ENCODE assay signal across 12 cellular contexts in genomic region chr17:12627177-12627629, GRCh38. TPM values are rescaled to one million over a fixed set of nuclear protein-coding genes. Genes with fewer than 3 reads are reported as not detected.
DNase-seq lines count a peak whose midpoint lies in the region; ATAC-seq, FAIRE-seq and TF ChIP-seq lines count a peak whose summit lies in the region.
"Had no signal": no experiment of that assay in that cellular context is flagged by ENCODE, and none has a peak within 500 bp of the region (broad histone marks: within the 10 kb centered on the region; RNA-seq: fewer than 3 reads in every experiment).

No MANE protein-coding gene starts in this region.

- H3K9me3 Mint-ChIP-seq in HFFc6 (no peaks in the 10 kb centered on the region), astrocyte (ENCODE audit: unreplicated experiment) (peaks cover 2% of the 10 kb centered on the region), CD14-positive monocyte (peaks cover 0 to 10% (median 3%) of the 10 kb centered on the region in 7 donors)

- H3K36me3 ChIP-seq in astrocyte (ENCODE audit: insufficient read depth, low read length) (no peaks in the 10 kb centered on the region), tibial artery (no peaks in the 10 kb centered on the region)

- peak; percentile 41 to 66 for ATAC-seq in right cardiac atrium
- ATAC-seq: left lobe of liver; stimulated activated naive CD8-positive, alpha-beta T cell treated with anti-CD3 and anti-CD28 coated beads, Interleukin-15, Interleukin-2, amounts not matched to agents 100 U/mL and 50 U/mL, for 24 hours had no signal

- H3K9me3 ChIP-seq in astrocyte (ENCODE audit: insufficient read depth, low read depth, low read length) (no peaks in the 10 kb centered on the region), right cardiac atrium (ENCODE audit: control insufficient read depth, low read length) (no peaks in the 10 kb centered on the region), tibial artery (no peaks in the 10 kb centered on the region)

- H3K4me3 ChIP-seq in astrocyte (ENCODE audit: insufficient read depth, low read depth, low read length) (peak overlapping the region; percentile 3), right cardiac atrium (ENCODE audit: low read length) (no peak overlapping the region), tibial artery (peak overlapping the region; percentile 33 to 38)

- peaks cover 15% of the 10 kb centered on the region for H3K4me1 ChIP-seq in astrocyte (ENCODE audit: insufficient read depth, low read length)
- H3K4me1 ChIP-seq in right cardiac atrium (ENCODE audit: control insufficient read depth, insufficient read depth, low read length) = no peaks in the 10 kb centered on the region
- peaks cover 0 to 57% (median 16%) of the 10 kb centered on the region in 4 donors for H3K4me1 ChIP-seq in tibial artery

- no peaks in the 10 kb centered on the region for H3K27me3 ChIP-seq in astrocyte (ENCODE audit: insufficient read depth, low read length)
- H3K27me3 ChIP-seq in right cardiac atrium (ENCODE audit: control insufficient read depth, insufficient read depth) = no peaks in the 10 kb centered on the region
- H3K27me3 ChIP-seq in tibial artery = no peaks in the 10 kb centered on the region

- 56% methylated on average over 8 of the region's 8 CpGs for WGBS in right cardiac atrium

- intact Hi-C loops in right cardiac atrium (cut with DNase I) = no loop called here
- intact Hi-C loops in tibial artery (cut with DNase I; ENCODE audit: low total_unique reads) = loop anchor here (5.0 kb wide), 2 partner anchors 45 to 75 kb away; no protein-coding TSS in a partner anchor
- intact Hi-C loops in CD14-positive monocyte (cut with micrococcal nuclease) = no loop called here

- peak; percentile 88 for FAIRE-seq in astrocyte (lab: Jason Lieb, UNC)

- H3K36me3 Mint-ChIP-seq in HFFc6 (ENCODE audit: low read depth) (no peaks in the 10 kb centered on the region), astrocyte (ENCODE audit: low read depth, unreplicated experiment) (no peaks in the 10 kb centered on the region), CD14-positive monocyte (no peaks in the 10 kb centered on the region)

- no peak overlapping the region for H2AFZ ChIP-seq in astrocyte (ENCODE audit: low read depth, low read length)

- peak overlapping the region; percentile 69 for H3K4me3 Mint-ChIP-seq in HFFc6
- H3K4me3 Mint-ChIP-seq in astrocyte (ENCODE audit: unreplicated experiment) = no peak overlapping the region
- H3K4me3 Mint-ChIP-seq in CD14-positive monocyte = no peak overlapping the region
- H3K4me3 Mint-ChIP-seq: dendritic cell treated with granulocyte-macrophage colony-stimulating factor and Interleukin-4, amounts not matched to agents 40 ng/mL and 50 ng/mL, for 4 days had no signal

- H3K79me2 ChIP-seq in astrocyte (ENCODE audit: insufficient read depth, low read length) = no peaks in the 10 kb centered on the region

- H3K27ac Mint-ChIP-seq in HFFc6 = peak overlapping the region; percentile 91
- H3K27ac Mint-ChIP-seq in astrocyte (ENCODE audit: unreplicated experiment) = peak overlapping the region; percentile 90
- H3K27ac Mint-ChIP-seq in CD14-positive monocyte = no peak overlapping the region
- H3K27ac Mint-ChIP-seq: dendritic cell treated with granulocyte-macrophage colony-stimulating factor and Interleukin-4, amounts not matched to agents 40 ng/mL and 50 ng/mL, for 4 days had no signal

- H3K27me3 Mint-ChIP-seq in HFFc6 (ENCODE audit: insufficient read depth) = no peaks in the 10 kb centered on the region; the same call in none of the 2 replicates
- no peaks in the 10 kb centered on the region for H3K27me3 Mint-ChIP-seq in astrocyte (ENCODE audit: low read depth, unreplicated experiment)
- peaks cover 0 to 2% (median 0%) of the 10 kb centered on the region in 3 donors for H3K27me3 Mint-ChIP-seq in CD14-positive monocyte (ENCODE audit: low read depth in 3 of 3)
- H3K27me3 Mint-ChIP-seq: dendritic cell treated with granulocyte-macrophage colony-stimulating factor and Interleukin-4, amounts not matched to agents 40 ng/mL and 50 ng/mL, for 4 days had no signal

- no peak for TF ChIP-seq CTCF in HFFc6 (IDR thresholded peaks at IDR 0.05)
- TF ChIP-seq CTCF in astrocyte (IDR thresholded peaks at IDR 0.05; ENCODE audit: insufficient read depth, low read depth, low read length) = no peak
- TF ChIP-seq CTCF in tibial artery (IDR thresholded peaks at IDR 0.05) = no peak
- no peak for TF ChIP-seq CTCF in CD14-positive monocyte (IDR thresholded peaks at IDR 0.05)

- DNase-seq in HFFc6 (peak; percentile 98), astrocyte (ENCODE audit: low read depth) (peak; percentile 98), right cardiac atrium (peak in 2 of 3 donors; percentile 10 to 46), tibial artery (peak; percentile 82 to 94), CD14-positive monocyte (ENCODE audit: low spot score) (no peak), COR-L47 (lab: John Stamatoyannopoulos, UW) (no peak), NCI-H1092 (lab: John Stamatoyannopoulos, UW) (no peak)
- DNase-seq: NCI-H1417; OCI-M1; stimulated activated naive CD8-positive, alpha-beta T cell treated with anti-CD3 and anti-CD28 coated beads, Interleukin-15, Interleukin-2, amounts not matched to agents 100 U/mL and 50 U/mL, for 24 hours had no signal

- no peaks in the 10 kb centered on the region for H4K20me1 ChIP-seq in astrocyte (ENCODE audit: insufficient read depth, low read length)

- H3K9ac ChIP-seq in astrocyte (ENCODE audit: low read length) = peak overlapping the region; percentile 82

- peak overlapping the region; percentile 97 for H3K27ac ChIP-seq in astrocyte (ENCODE audit: low read depth, low read length)
- no peak overlapping the region for H3K27ac ChIP-seq in right cardiac atrium (ENCODE audit: low read length)
- H3K27ac ChIP-seq in tibial artery = peak overlapping the region; percentile 90 to 91

- H3K4me1 Mint-ChIP-seq in HFFc6 (ENCODE audit: low read depth) = peaks cover 60% of the 10 kb centered on the region
- peaks cover 31% of the 10 kb centered on the region for H3K4me1 Mint-ChIP-seq in astrocyte (ENCODE audit: low read depth, unreplicated experiment)
- H3K4me1 Mint-ChIP-seq in CD14-positive monocyte = no peaks in the 10 kb centered on the region

- peak overlapping the region; percentile 75 for H3K4me2 ChIP-seq in astrocyte (ENCODE audit: low read length)

RNA-seq across cellular contexts. Expression of gene MYOCD, which starts 38.5 kb away (rescaled TPM):
- 1 to 10 TPM; 6.5 to 8.5 (median 7.1) TPM for total RNA-seq in HFFc6 (2021; fragmentation: NEBNext Ultra II Directional; extraction: Animal tissue kit (Norgen Biotek cat#: 25700))
- total RNA-seq in astrocyte = 1.4 and 2.8 TPM in 2 replicates
- 10 to 100 TPM; 50.1 to 65.3 (median 52.6) TPM for total RNA-seq in right cardiac atrium
- polyA plus RNA-seq in right cardiac atrium = 12.9 TPM
- not detected for polyA plus RNA-seq in CD14-positive monocyte

Comparison
In these comparisons a context has a peak if more than half of its experiments do, and no peak if none do; other contexts are left out.
1. DNase-seq: peak in HFFc6 (single experiment), astrocyte (single experiment), right cardiac atrium (2 of 3) and tibial artery (2 of 2); none in CD14-positive monocyte (single experiment), COR-L47 (single experiment) and NCI-H1092 (single experiment).
2. H3K27ac Mint-ChIP-seq: peak in HFFc6 (single experiment) and astrocyte (single experiment); none in CD14-positive monocyte (0 of 7).
3. RNA of gene MYOCD, which starts 38.5 kb away (total RNA-seq): 50.1 to 65.3 TPM in right cardiac atrium; 6.5 to 8.5 TPM in HFFc6 and 1.4 to 2.8 TPM in astrocyte; every median in the first group is over 4 times any median in the second.